In genomic region chr7:135959655-135960363, GRCh38 we compare ENCODE assay signal across 24 cellular contexts. TPM values are rescaled to one million over a fixed set of nuclear protein-coding genes. Genes with fewer than 3 reads are reported as not detected.
DNase-seq lines count a peak whose midpoint lies in the region; ATAC-seq and TF ChIP-seq lines count a peak whose summit lies in the region.
"Had no signal": no experiment of that assay in that cellular context is flagged by ENCODE, and none has a peak within 500 bp of the region (broad histone marks: within the 10 kb centered on the region; RNA-seq: fewer than 3 reads in every experiment).

No MANE protein-coding gene starts in this region.

- intact Hi-C loops in body of pancreas (cut with DNase I) (no loop called here), stomach (cut with DNase I; ENCODE audit: low total_unique reads) (no loop called here)

- H3K27ac ChIP-seq in brain microvascular endothelial cell, result peak overlapping the region; percentile 26
- no peak overlapping the region for H3K27ac ChIP-seq in body of pancreas
- H3K27ac ChIP-seq in stomach, result no peak overlapping the region
- H3K27ac ChIP-seq: prostate gland, thyroid gland had no signal

- in situ Hi-C loops in brain microvascular endothelial cell (cut with HindIII; ENCODE audit: low pct_ligation_motif_present, low sequenced_read_pairs), result no loop called here

- no peak for TF ChIP-seq EP300 in stomach (IDR thresholded peaks at IDR 0.05)

- H3K4me1 ChIP-seq in BE2C, result peaks cover 9% of the 10 kb centered on the region
- peaks cover 27% of the 10 kb centered on the region for H3K4me1 ChIP-seq in body of pancreas
- H3K4me1 ChIP-seq in stomach, result peaks cover 9 to 64% (median 41%) of the 10 kb centered on the region in 4 donors
- H3K4me1 ChIP-seq: prostate gland had no signal

- H3K27me3 ChIP-seq in BE2C (no peaks in the 10 kb centered on the region), brain microvascular endothelial cell (replicated peaks) (no peaks in the 10 kb centered on the region), body of pancreas (no peaks in the 10 kb centered on the region), stomach (no peaks in the 10 kb centered on the region)
- H3K27me3 ChIP-seq: thyroid gland had no signal

- no peak for TF ChIP-seq POLR2A in body of pancreas (IDR thresholded peaks at IDR 0.05)
- TF ChIP-seq POLR2A in stomach (IDR thresholded peaks at IDR 0.05), result no peak

- H3K9me3 ChIP-seq in BE2C, result no peaks in the 10 kb centered on the region
- H3K9me3 ChIP-seq in body of pancreas, result no peaks in the 10 kb centered on the region
- H3K9me3 ChIP-seq in stomach, result no peaks in the 10 kb centered on the region
- H3K9me3 ChIP-seq: prostate gland, thyroid gland had no signal

- H3K36me3 ChIP-seq in BE2C, result 0 out of 2 replicates have a peak, but pooled peaks cover under 1% of the 10 kb centered on the region
- peaks cover 2% of the 10 kb centered on the region for H3K36me3 ChIP-seq in brain microvascular endothelial cell (replicated peaks)
- no peaks in the 10 kb centered on the region for H3K36me3 ChIP-seq in body of pancreas (replicated peaks in 1 of 2; ENCODE audit: insufficient read depth in 1 of 2, low read depth in 2 of 2)
- H3K36me3 ChIP-seq in stomach, result peaks cover 0 to 4% (median 2%) of the 10 kb centered on the region in 4 donors
- H3K36me3 ChIP-seq: prostate gland, thyroid gland had no signal

- TF ChIP-seq CTCF in BE2C (IDR thresholded peaks at IDR 0.05; ENCODE audit: low read depth, low read length) (no peak), brain microvascular endothelial cell (IDR thresholded peaks at IDR 0.05; ENCODE audit: low read depth, low read length, missing control alignments) (no peak), body of pancreas (IDR thresholded peaks at IDR 0.05) (no peak), stomach (IDR thresholded peaks at IDR 0.05) (no peak)

- DNase-seq in BE2C, result no peak
- peak; percentile 8 for DNase-seq in RPMI7951 (ENCODE audit: low read depth)
- no peak for DNase-seq in brain microvascular endothelial cell
- DNase-seq in iris pigment epithelial cell (ENCODE audit: low read depth), result peak; percentile 15
- no peak for DNase-seq in body of pancreas
- DNase-seq in stomach, result no peak
- DNase-seq in pons (ENCODE audit: low spot score), result no peak
- DNase-seq: activated CD4-positive, alpha-beta T cell treated with anti-CD3 and anti-CD28 coated beads, Interleukin-2, amount 50 U/mL, for 48 hours; activated CD8-positive, alpha-beta memory T cell treated with anti-CD3 and anti-CD28 coated beads, Interleukin-2, amount 50 U/mL, for 4 hours; activated naive CD4-positive, alpha-beta T cell treated with anti-CD3 and anti-CD28 coated beads, Interleukin-2, amount 10 ng/mL, durations not matched to agents 7 days and 5 days; amygdala; caudate nucleus; H9; head of caudate nucleus; kidney glomerular epithelial cell; NCI-H1092 treated with DMSO at 0.1 percent for 48 hours; NCI-H187; NCI-H526; SIG-M5; T-helper 1 cell; thyroid gland had no signal

- H3K4me3 ChIP-seq in BE2C (ENCODE audit: low read depth, low read length) (peak overlapping the region; percentile 4; the same call in 1 of the 2 replicates), brain microvascular endothelial cell (ENCODE audit: low read depth, low read length) (no peak overlapping the region), body of pancreas (no peak overlapping the region), stomach (no peak overlapping the region)
- H3K4me3 ChIP-seq: prostate gland, thyroid gland had no signal

- ATAC-seq in body of pancreas (no peak), HG03342 (IDR thresholded peaks at IDR 0.05; ENCODE audit: unreplicated experiment) (no peak)
- ATAC-seq: sciatic nerve had no signal

RNA-seq across cellular contexts. Expression of gene MTPN, which starts 17.4 kb away (rescaled TPM):
- 110 TPM for polyA plus RNA-seq in BE2C (2012; ENCODE audit: insufficient read depth, insufficient read length, low read depth)
- 155 and 191 TPM in 2 replicates for total RNA-seq in RPMI7951 (2014; rRNA removed; shearing (Covaris generic))
- 10 to 100 TPM; 23.1 to 25.1 TPM for total RNA-seq in body of pancreas
- 10 to 100 TPM; 44.0 to 99.3 (median 59.8) TPM for total RNA-seq in stomach
- 10 to 100 TPM; 33.2 to 60.9 (median 51.9) TPM for polyA plus RNA-seq in stomach

Comparison
In these comparisons a context has a peak if more than half of its experiments do, and no peak if none do; other contexts are left out.
1. DNase-seq: peak in RPMI7951 (single experiment) and iris pigment epithelial cell (single experiment); none in BE2C (single experiment), brain microvascular endothelial cell (single experiment), body of pancreas (0 of 4), stomach (single experiment) and pons (single experiment).